ENCODE assay signal across 2 cellular contexts in the genomic region with DNA sequence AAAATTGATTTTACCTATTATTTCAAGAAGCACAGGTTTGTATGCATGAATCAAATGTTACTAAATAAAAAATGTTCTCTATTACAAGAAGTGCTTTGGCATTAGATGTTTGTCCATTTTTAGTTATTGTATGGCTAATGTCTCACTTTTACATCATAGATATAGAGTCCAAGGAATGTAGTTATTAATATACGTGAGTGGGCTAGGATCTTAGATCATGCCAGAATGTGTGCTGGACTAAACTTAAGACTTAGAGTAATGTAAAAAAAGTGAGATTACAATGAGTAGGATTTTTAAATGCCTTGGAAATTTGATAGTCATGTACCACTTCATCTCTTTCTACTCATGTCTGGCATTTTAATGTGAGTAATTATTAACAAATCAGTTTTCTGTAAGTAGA.
TF ChIP-seq lines count a peak whose summit lies in the region.

No MANE protein-coding gene starts in this region.

TF ChIP-seq in A549, 52 proteins besides CTCF, POLR2A, EP300 and RAD21 (continued from another document):
- TF ChIP-seq, protein P1, sequence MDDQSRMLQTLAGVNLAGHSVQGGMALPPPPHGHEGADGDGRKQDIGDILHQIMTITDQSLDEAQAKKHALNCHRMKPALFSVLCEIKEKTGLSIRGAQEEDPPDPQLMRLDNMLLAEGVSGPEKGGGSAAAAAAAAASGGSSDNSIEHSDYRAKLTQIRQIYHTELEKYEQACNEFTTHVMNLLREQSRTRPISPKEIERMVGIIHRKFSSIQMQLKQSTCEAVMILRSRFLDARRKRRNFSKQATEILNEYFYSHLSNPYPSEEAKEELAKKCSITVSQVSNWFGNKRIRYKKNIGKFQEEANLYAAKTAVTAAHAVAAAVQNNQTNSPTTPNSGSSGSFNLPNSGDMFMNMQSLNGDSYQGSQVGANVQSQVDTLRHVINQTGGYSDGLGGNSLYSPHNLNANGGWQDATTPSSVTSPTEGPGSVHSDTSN (IDR thresholded peaks at IDR 0.05) = no peak
- TF ChIP-seq FOSL2 (IDR thresholded peaks at IDR 0.05) (no peak), FOSL2 (CRISPR knock-in tag; IDR thresholded peaks at IDR 0.05) (no peak), MAZ (IDR thresholded peaks at IDR 0.05; ENCODE audit: borderline replicate concordance, low read depth, low read length) (no peak), MYC (IDR thresholded peaks at IDR 0.05; ENCODE audit: borderline replicate concordance, low read length) (no peak), RARB (CRISPR knock-in tag; IDR thresholded peaks at IDR 0.05) (no peak), HEYL (CRISPR knock-in tag; IDR thresholded peaks at IDR 0.05) (no peak), SREBF2 (IDR thresholded peaks at IDR 0.05) (no peak), PHF8 (IDR thresholded peaks at IDR 0.05; ENCODE audit: borderline replicate concordance, low read depth) (no peak), HOXA7 (CRISPR knock-in tag; IDR thresholded peaks at IDR 0.05) (no peak)
- TF ChIP-seq, protein P2, sequence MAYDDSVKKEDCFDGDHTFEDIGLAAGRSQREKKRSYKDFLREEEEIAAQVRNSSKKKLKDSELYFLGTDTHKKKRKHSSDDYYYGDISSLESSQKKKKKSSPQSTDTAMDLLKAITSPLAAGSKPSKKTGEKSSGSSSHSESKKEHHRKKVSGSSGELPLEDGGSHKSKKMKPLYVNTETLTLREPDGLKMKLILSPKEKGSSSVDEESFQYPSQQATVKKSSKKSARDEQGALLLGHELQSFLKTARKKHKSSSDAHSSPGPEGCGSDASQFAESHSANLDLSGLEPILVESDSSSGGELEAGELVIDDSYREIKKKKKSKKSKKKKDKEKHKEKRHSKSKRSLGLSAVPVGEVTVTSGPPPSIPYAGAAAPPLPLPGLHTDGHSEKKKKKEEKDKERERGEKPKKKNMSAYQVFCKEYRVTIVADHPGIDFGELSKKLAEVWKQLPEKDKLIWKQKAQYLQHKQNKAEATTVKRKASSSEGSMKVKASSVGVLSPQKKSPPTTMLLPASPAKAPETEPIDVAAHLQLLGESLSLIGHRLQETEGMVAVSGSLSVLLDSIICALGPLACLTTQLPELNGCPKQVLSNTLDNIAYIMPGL (CRISPR knock-in tag; IDR thresholded peaks at IDR 0.05; ENCODE audit: borderline replicate concordance) = no peak
- TF ChIP-seq, protein P3, sequence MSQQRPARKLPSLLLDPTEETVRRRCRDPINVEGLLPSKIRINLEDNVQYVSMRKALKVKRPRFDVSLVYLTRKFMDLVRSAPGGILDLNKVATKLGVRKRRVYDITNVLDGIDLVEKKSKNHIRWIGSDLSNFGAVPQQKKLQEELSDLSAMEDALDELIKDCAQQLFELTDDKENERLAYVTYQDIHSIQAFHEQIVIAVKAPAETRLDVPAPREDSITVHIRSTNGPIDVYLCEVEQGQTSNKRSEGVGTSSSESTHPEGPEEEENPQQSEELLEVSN (IDR thresholded peaks at IDR 0.05; ENCODE audit: borderline replicate concordance, low read depth) = no peak
- TF ChIP-seq, protein P4, sequence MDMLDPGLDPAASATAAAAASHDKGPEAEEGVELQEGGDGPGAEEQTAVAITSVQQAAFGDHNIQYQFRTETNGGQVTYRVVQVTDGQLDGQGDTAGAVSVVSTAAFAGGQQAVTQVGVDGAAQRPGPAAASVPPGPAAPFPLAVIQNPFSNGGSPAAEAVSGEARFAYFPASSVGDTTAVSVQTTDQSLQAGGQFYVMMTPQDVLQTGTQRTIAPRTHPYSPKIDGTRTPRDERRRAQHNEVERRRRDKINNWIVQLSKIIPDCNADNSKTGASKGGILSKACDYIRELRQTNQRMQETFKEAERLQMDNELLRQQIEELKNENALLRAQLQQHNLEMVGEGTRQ (IDR thresholded peaks at IDR 0.05) = no peak

TF ChIP-seq in IMR-90, 13 proteins besides CTCF, POLR2A, EP300 and RAD21:
- TF ChIP-seq, protein P5, sequence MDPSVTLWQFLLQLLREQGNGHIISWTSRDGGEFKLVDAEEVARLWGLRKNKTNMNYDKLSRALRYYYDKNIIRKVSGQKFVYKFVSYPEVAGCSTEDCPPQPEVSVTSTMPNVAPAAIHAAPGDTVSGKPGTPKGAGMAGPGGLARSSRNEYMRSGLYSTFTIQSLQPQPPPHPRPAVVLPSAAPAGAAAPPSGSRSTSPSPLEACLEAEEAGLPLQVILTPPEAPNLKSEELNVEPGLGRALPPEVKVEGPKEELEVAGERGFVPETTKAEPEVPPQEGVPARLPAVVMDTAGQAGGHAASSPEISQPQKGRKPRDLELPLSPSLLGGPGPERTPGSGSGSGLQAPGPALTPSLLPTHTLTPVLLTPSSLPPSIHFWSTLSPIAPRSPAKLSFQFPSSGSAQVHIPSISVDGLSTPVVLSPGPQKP (IDR thresholded peaks at IDR 0.05; ENCODE audit: borderline replicate concordance, low read depth, low read length) = no peak
- TF ChIP-seq MAFK (IDR thresholded peaks at IDR 0.05; ENCODE audit: low read depth, low read length) = no peak
- TF ChIP-seq RCOR1 (IDR thresholded peaks at IDR 0.05; ENCODE audit: insufficient replicate concordance, low read length) = no peak
- TF ChIP-seq, protein P4 (IDR thresholded peaks at IDR 0.05; ENCODE audit: low read depth, low read length) = no peak
- TF ChIP-seq CEBPB (IDR thresholded peaks at IDR 0.05; ENCODE audit: low read depth, low read length) = no peak
- TF ChIP-seq CHD1 (IDR thresholded peaks at IDR 0.05; ENCODE audit: low read depth, low read length) = no peak
- no peak for TF ChIP-seq FOS (IDR thresholded peaks at IDR 0.05; ENCODE audit: low read depth, low read length)
- TF ChIP-seq MAZ (IDR thresholded peaks at IDR 0.05; ENCODE audit: borderline replicate concordance, low read depth, low read length) = no peak
- TF ChIP-seq MXI1 (IDR thresholded peaks at IDR 0.05; ENCODE audit: borderline replicate concordance, low read depth, low read length) = no peak
- TF ChIP-seq NFE2L2 (IDR thresholded peaks at IDR 0.05; ENCODE audit: low read depth, low read length) = no peak
- no peak for TF ChIP-seq SMC3 (IDR thresholded peaks at IDR 0.05; ENCODE audit: low read depth, low read length)
- TF ChIP-seq BHLHE40 (IDR thresholded peaks at IDR 0.05; ENCODE audit: low read depth, low read length) = no peak
- TF ChIP-seq RFX5 (IDR thresholded peaks at IDR 0.05; ENCODE audit: low read depth, low read length) = no peak
